In genomic region chr7:47328392-47329319, GRCh38 we compare ENCODE assay signal across 10 cellular contexts.
DNase-seq lines count a peak whose midpoint lies in the region; ATAC-seq and TF ChIP-seq lines count a peak whose summit lies in the region.
"Had no signal": no experiment of that assay in that cellular context is flagged by ENCODE, and none has a peak within 500 bp of the region (broad histone marks: within the 10 kb centered on the region; RNA-seq: fewer than 3 reads in every experiment).

No MANE protein-coding gene starts in this region.

- H3K9ac ChIP-seq in HCT116 (ENCODE audit: low read length), result no peak overlapping the region

- H3K36me3 ChIP-seq in HCT116 (ENCODE audit: control insufficient read depth in 1 of 2, insufficient read depth in 2 of 2, low read length in 2 of 2), result no peaks in the 10 kb centered on the region

- H3K4me1 ChIP-seq in HCT116 (ENCODE audit: control insufficient read depth in 1 of 2, insufficient read depth in 2 of 2, low read length in 2 of 2), result peaks cover 3 to 12% of the 10 kb centered on the region in 2 experiments; a peak in 2 of 4 replicates

- H3K27me3 ChIP-seq in HCT116 (ENCODE audit: insufficient read depth, low read length), result no peaks in the 10 kb centered on the region

- H3K27ac Mint-ChIP-seq in stimulated activated memory B cell treated with anti-CD40 and anti-IgM and Interleukin-4, amounts not matched to agents 10 μg/mL and 1 μg/mL and 100 μg/mL, for 72 hours, result peak overlapping the region; percentile 63
- no peak overlapping the region for H3K27ac Mint-ChIP-seq in immature natural killer cell

- TF ChIP-seq POLR2A in HCT116 (IDR thresholded peaks at IDR 0.05; ENCODE audit: borderline replicate concordance, extremely low read depth, insufficient read depth, insufficient read length), result no peak

- H3K4me1 Mint-ChIP-seq in stimulated activated memory B cell treated with anti-CD40 and anti-IgM and Interleukin-4, amounts not matched to agents 10 μg/mL and 1 μg/mL and 100 μg/mL, for 72 hours, result peaks cover 9% of the 10 kb centered on the region
- H3K4me1 Mint-ChIP-seq in immature natural killer cell, result no peaks in the 10 kb centered on the region

- H3K27ac ChIP-seq in HCT116 (ENCODE audit: low read depth, low read length), result no peak overlapping the region
- H3K27ac ChIP-seq in caudate nucleus (ENCODE audit: low read depth, low read length), result peak overlapping the region; percentile 84

- H3K79me2 ChIP-seq in HCT116 (ENCODE audit: insufficient read depth, low read length), result no peaks in the 10 kb centered on the region

- no TSS peak for BruUV-seq in HCT116 (replicated peaks; lab: Mats Ljungman, UMichigan)

- no peaks in the 10 kb centered on the region for H3K9me3 Mint-ChIP-seq in stimulated activated memory B cell treated with anti-CD40 and anti-IgM and Interleukin-4, amounts not matched to agents 10 μg/mL and 1 μg/mL and 100 μg/mL, for 72 hours
- peaks cover 0 to 2% (median 0%) of the 10 kb centered on the region in 6 donors for H3K9me3 Mint-ChIP-seq in immature natural killer cell

- POLR2A ChIA-PET in HCT116 (lab: Charles Lee), result no interaction called here

- intact Hi-C loops in HCT116 (cut with micrococcal nuclease) (no loop called here), left colon (cut with DNase I, micrococcal nuclease) (no loop called here)

- ATAC-seq in HCT116 (no peak), left colon (peak; percentile 27)
- ATAC-seq in stimulated activated memory B cell treated with anti-CD40 and anti-IgM and Interleukin-4, amounts not matched to agents 10 μg/mL and 1 μg/mL and 100 μg/mL, for 72 hours, result no peak

- CTCF ChIA-PET in HCT116 (lab: Charles Lee), result no interaction called here

- H2AFZ ChIP-seq in HCT116 (ENCODE audit: low read depth, low read length, poor library complexity, severe bottlenecking), result no peak overlapping the region

- no peak for TF ChIP-seq RAD21 in HCT116 (IDR thresholded peaks at IDR 0.05; ENCODE audit: low read depth)

- no peak overlapping the region for H3K4me3 Mint-ChIP-seq in stimulated activated memory B cell treated with anti-CD40 and anti-IgM and Interleukin-4, amounts not matched to agents 10 μg/mL and 1 μg/mL and 100 μg/mL, for 72 hours
- no peak overlapping the region for H3K4me3 Mint-ChIP-seq in immature natural killer cell

- H4K20me1 ChIP-seq in HCT116 (ENCODE audit: insufficient read depth), result no peaks in the 10 kb centered on the region

- no peak for TF ChIP-seq CTCF in HCT116 (IDR thresholded peaks at IDR 0.05 in 2 of 3, conservative IDR thresholded peaks at IDR 0.05 in 1 of 3; ENCODE audit: borderline replicate concordance in 1 of 3, insufficient read depth in 1 of 3, low read depth in 2 of 3, low read length in 2 of 3)

- DNase-seq in HCT116 (ENCODE audit: low read depth, low spot score), result no peak
- no peak for DNase-seq in caudate nucleus (lab: John Stamatoyannopoulos, UW)
- no peak for DNase-seq in left colon
- DNase-seq in NCI-H774 (lab: John Stamatoyannopoulos, UW), result no peak
- DNase-seq in immature natural killer cell, result no peak
- DNase-seq in NCI-H1694 (lab: John Stamatoyannopoulos, UW), result no peak
- DNase-seq in activated naive CD4-positive, alpha-beta T cell treated with Interleukin-2 at 50 U/mL for 16 hours, result no peak
- DNase-seq: activated CD4-positive, alpha-beta T cell treated with anti-CD3 and anti-CD28 coated beads, Interleukin-2, amount 50 U/mL, for 4 hours; NCI-H748 treated with DMSO at 0.1 percent for 48 hours had no signal

- RAD21 ChIA-PET in HCT116 (lab: Charles Lee; ENCODE audit: low non-redundant PET in 1 of 2, low total read pairs in 2 of 2, uncharacterized antibody in 2 of 2, unreplicated experiment in 2 of 2), result no interaction called here

- H3K4me2 ChIP-seq in HCT116 (ENCODE audit: low read length), result peak overlapping the region; percentile 28

- no peaks in the 10 kb centered on the region for H3K27me3 Mint-ChIP-seq in stimulated activated memory B cell treated with anti-CD40 and anti-IgM and Interleukin-4, amounts not matched to agents 10 μg/mL and 1 μg/mL and 100 μg/mL, for 72 hours
- H3K27me3 Mint-ChIP-seq in immature natural killer cell (ENCODE audit: low read depth in 3 of 3), result peaks cover 0 to 2% (median 0%) of the 10 kb centered on the region in 3 donors

- H3K4me3 ChIP-seq in HCT116 (replicated peaks in 1 of 2; ENCODE audit: low read depth in 1 of 2, low read length in 2 of 2), result no peak overlapping the region

- no peaks in the 10 kb centered on the region for H3K9me3 ChIP-seq in HCT116 (ENCODE audit: control insufficient read depth in 1 of 2, insufficient read depth in 1 of 2, low read depth in 1 of 2, low read length in 2 of 2)

- H3K9me2 ChIP-seq in HCT116 (ENCODE audit: insufficient read depth), result no peaks in the 10 kb centered on the region

- H3K36me3 Mint-ChIP-seq in stimulated activated memory B cell treated with anti-CD40 and anti-IgM and Interleukin-4, amounts not matched to agents 10 μg/mL and 1 μg/mL and 100 μg/mL, for 72 hours, result peaks cover 31% of the 10 kb centered on the region
- no peaks in the 10 kb centered on the region for H3K36me3 Mint-ChIP-seq in immature natural killer cell

TF ChIP-seq in HCT116, 20 proteins besides CTCF, POLR2A, EP300 and RAD21:
- TF ChIP-seq, protein P1, sequence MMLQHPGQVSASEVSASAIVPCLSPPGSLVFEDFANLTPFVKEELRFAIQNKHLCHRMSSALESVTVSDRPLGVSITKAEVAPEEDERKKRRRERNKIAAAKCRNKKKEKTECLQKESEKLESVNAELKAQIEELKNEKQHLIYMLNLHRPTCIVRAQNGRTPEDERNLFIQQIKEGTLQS (IDR thresholded peaks at IDR 0.05), result no peak
- TF ChIP-seq, protein P2, sequence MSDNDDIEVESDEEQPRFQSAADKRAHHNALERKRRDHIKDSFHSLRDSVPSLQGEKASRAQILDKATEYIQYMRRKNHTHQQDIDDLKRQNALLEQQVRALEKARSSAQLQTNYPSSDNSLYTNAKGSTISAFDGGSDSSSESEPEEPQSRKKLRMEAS (IDR thresholded peaks at IDR 0.05), result no peak
- TF ChIP-seq CBX3 (IDR thresholded peaks at IDR 0.05; ENCODE audit: low read depth), result no peak
TF ChIP-seq in HCT116: peak in this region for 0.
